ENCODE assay signal across 19 cellular contexts in the genomic region with DNA sequence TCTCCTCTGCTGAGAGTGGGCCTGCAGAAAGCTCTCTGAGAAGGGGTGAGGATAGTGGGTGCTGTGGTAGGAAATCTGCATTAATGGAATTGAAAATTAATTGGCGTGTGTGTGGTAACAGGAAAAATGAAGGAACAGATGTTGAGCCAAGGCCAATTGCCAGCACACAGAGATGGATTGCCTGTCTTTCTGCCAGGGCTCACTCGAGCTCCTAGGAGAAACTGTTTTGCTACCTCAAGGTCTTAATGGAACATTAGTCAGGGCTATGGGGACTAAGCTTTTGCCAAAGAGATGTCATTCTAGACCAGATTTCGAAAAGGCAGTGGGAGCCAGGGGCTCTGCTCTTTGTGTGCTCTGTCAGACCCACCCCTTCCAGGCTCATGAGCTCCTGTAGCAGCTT.
"Had no signal": no experiment of that assay in that cellular context is flagged by ENCODE, and none has a peak within 500 bp of the region (broad histone marks: within the 10 kb centered on the region; RNA-seq: fewer than 3 reads in every experiment).

No MANE protein-coding gene starts in this region.

- H3K4me3 Mint-ChIP-seq: activated naive CD4-positive, alpha-beta T cell treated with anti-CD3 and anti-CD28 coated beads, Interleukin-2, amount 50 U/mL, for 24 hours; natural killer cell treated with Interleukin-12 subunit alpha and Interleukin-12 subunit beta and Interleukin-15 and Interleukin-18, amount 100 ng/mL, for 72 hours; stimulated activated naive B cell treated with anti-CD40 and anti-IgM and Interleukin-4, amounts not matched to agents 10 μg/mL and 1 μg/mL and 100 μg/mL, for 72 hours had no signal

- H3K27ac ChIP-seq: body of pancreas, right atrium auricular region, skin epidermis, thyroid gland, VCaP had no signal

- H3K27ac Mint-ChIP-seq: activated naive CD4-positive, alpha-beta T cell treated with anti-CD3 and anti-CD28 coated beads, Interleukin-2, amount 50 U/mL, for 24 hours; natural killer cell treated with Interleukin-12 subunit alpha and Interleukin-12 subunit beta and Interleukin-15 and Interleukin-18, amount 100 ng/mL, for 72 hours; progenitor cell of endocrine pancreas; stimulated activated naive B cell treated with anti-CD40 and anti-IgM and Interleukin-4, amounts not matched to agents 10 μg/mL and 1 μg/mL and 100 μg/mL, for 72 hours had no signal

- H3K9me3 ChIP-seq: body of pancreas, right atrium auricular region, thyroid gland had no signal

- DNase-seq: activated CD4-positive, alpha-beta T cell treated with anti-CD3 and anti-CD28 coated beads, Interleukin-2, amount 50 U/mL, for 48 hours; activated T-cell treated with anti-CD3 and anti-CD28 coated beads, Interleukin-2, amount 50 U/mL, for 1 hour; caudate nucleus; erythroblast; foreskin melanocyte; head of caudate nucleus; occipital lobe; stimulated activated CD4-positive, alpha-beta T cell treated with anti-CD3 and anti-CD28 coated beads, Interleukin-15, amount 100 ng/mL, for 24 hours; stimulated activated CD4-positive, alpha-beta T cell treated with anti-CD3 and anti-CD28 coated beads, Interleukin-4, amount 100 ng/mL, for 1 hour; stimulated activated naive B cell treated with anti-CD40 and anti-IgM and Interleukin-4, amounts not matched to agents 10 μg/mL and 1 μg/mL and 100 μg/mL, for 72 hours; T1000; thyroid gland had no signal

- ATAC-seq: body of pancreas; natural killer cell treated with Interleukin-12 subunit alpha and Interleukin-12 subunit beta and Interleukin-15 and Interleukin-18, amount 100 ng/mL, for 72 hours; stimulated activated naive B cell treated with anti-CD40 and anti-IgM and Interleukin-4, amounts not matched to agents 10 μg/mL and 1 μg/mL and 100 μg/mL, for 72 hours had no signal

- H3K27me3 ChIP-seq: body of pancreas, right atrium auricular region, thyroid gland had no signal

- H3K4me1 ChIP-seq: body of pancreas, right atrium auricular region, thyroid gland had no signal

- H3K27me3 Mint-ChIP-seq: activated naive CD4-positive, alpha-beta T cell treated with anti-CD3 and anti-CD28 coated beads, Interleukin-2, amount 50 U/mL, for 24 hours; natural killer cell treated with Interleukin-12 subunit alpha and Interleukin-12 subunit beta and Interleukin-15 and Interleukin-18, amount 100 ng/mL, for 72 hours; stimulated activated naive B cell treated with anti-CD40 and anti-IgM and Interleukin-4, amounts not matched to agents 10 μg/mL and 1 μg/mL and 100 μg/mL, for 72 hours had no signal

- H3K36me3 Mint-ChIP-seq: activated naive CD4-positive, alpha-beta T cell treated with anti-CD3 and anti-CD28 coated beads, Interleukin-2, amount 50 U/mL, for 24 hours; natural killer cell treated with Interleukin-12 subunit alpha and Interleukin-12 subunit beta and Interleukin-15 and Interleukin-18, amount 100 ng/mL, for 72 hours; stimulated activated naive B cell treated with anti-CD40 and anti-IgM and Interleukin-4, amounts not matched to agents 10 μg/mL and 1 μg/mL and 100 μg/mL, for 72 hours had no signal

- H3K36me3 ChIP-seq: right atrium auricular region, thyroid gland had no signal

- H3K4me3 ChIP-seq: body of pancreas, right atrium auricular region, skin epidermis, thyroid gland had no signal

- H3K9me3 Mint-ChIP-seq: activated naive CD4-positive, alpha-beta T cell treated with anti-CD3 and anti-CD28 coated beads, Interleukin-2, amount 50 U/mL, for 24 hours; natural killer cell treated with Interleukin-12 subunit alpha and Interleukin-12 subunit beta and Interleukin-15 and Interleukin-18, amount 100 ng/mL, for 72 hours had no signal

- H3K4me1 Mint-ChIP-seq: activated naive CD4-positive, alpha-beta T cell treated with anti-CD3 and anti-CD28 coated beads, Interleukin-2, amount 50 U/mL, for 24 hours; stimulated activated naive B cell treated with anti-CD40 and anti-IgM and Interleukin-4, amounts not matched to agents 10 μg/mL and 1 μg/mL and 100 μg/mL, for 72 hours had no signal
